Comparison of ENCODE assay signal across 8 cellular contexts in genomic region chr1:228736844-228737415, GRCh38. TPM values are rescaled to one million over a fixed set of nuclear protein-coding genes. Genes with fewer than 3 reads are reported as not detected.
DNase-seq lines count a peak whose midpoint lies in the region; ATAC-seq and TF ChIP-seq lines count a peak whose summit lies in the region.

No MANE protein-coding gene starts in this region.

- CTCF ChIA-PET in CD4-positive, alpha-beta T cell (lab: Charles Lee): interaction anchor here (1.3 to 1.5 kb wide), 3 partner anchors 490 to 518 kb away, joined by 3 to 4 read pairs (median 4); no protein-coding TSS in a partner anchor
- CTCF ChIA-PET in T-cell (lab: Charles Lee): interaction anchor here in 1 of 2 donors (0.5 to 4.2 kb wide), 4 partner anchors 16 to 765 kb away, joined by 4 to 28 read pairs (median 12); no protein-coding TSS in a partner anchor

- DNase-seq in CD4-positive, alpha-beta T cell: no peak
- DNase-seq in T-cell (no peak), right cardiac atrium (no peak), prostate gland (ENCODE audit: low spot score) (no peak), C1 segment of cervical spinal cord (lab: John Stamatoyannopoulos, UW) (no peak), mesendoderm (no peak)

- H3K27me3 Mint-ChIP-seq in CD4-positive, alpha-beta T cell: no peaks in the 10 kb centered on the region
- peaks cover 2 to 6% of the 10 kb centered on the region in 2 donors for H3K27me3 Mint-ChIP-seq in T-cell

- peak overlapping the region; percentile 79 for H3K4me3 ChIP-seq in right cardiac atrium (ENCODE audit: low read length)
- H3K4me3 ChIP-seq in prostate gland: peak overlapping the region; percentile 83 to 90
- H3K4me3 ChIP-seq in mesendoderm (ENCODE audit: low read length): no peak overlapping the region

- H3K4me2 ChIP-seq in mesendoderm (ENCODE audit: low read length): no peak overlapping the region

- H3K27me3 ChIP-seq in CD4-positive, alpha-beta T cell (ENCODE audit: control insufficient read depth, insufficient read depth, low read length): no peaks in the 10 kb centered on the region
- H3K27me3 ChIP-seq in right cardiac atrium (ENCODE audit: control insufficient read depth, insufficient read depth) (no peaks in the 10 kb centered on the region), prostate gland (replicated peaks; ENCODE audit: insufficient read depth) (no peaks in the 10 kb centered on the region), mesendoderm (ENCODE audit: insufficient read depth, low read length, poor library complexity) (no peaks in the 10 kb centered on the region)

- no peak overlapping the region for H3K9ac ChIP-seq in mesendoderm (ENCODE audit: low read length)

- H2BK120ac ChIP-seq in mesendoderm (ENCODE audit: low read depth, low read length): no peak overlapping the region

- H4K5ac ChIP-seq in mesendoderm (ENCODE audit: low read length): no peak overlapping the region

- WGBS in right cardiac atrium: 43% methylated on average over 4 of the region's 4 CpGs
- WGBS in prostate gland: 46% methylated on average over 4 of the region's 4 CpGs
- no CpG with 5 or more reads among the region's 4 CpGs for WGBS in mesendoderm (ENCODE audit: extremely low coverage, insufficient coverage, low lambda C conversion rate)

- peaks cover 2% of the 10 kb centered on the region for H3K4me1 ChIP-seq in right cardiac atrium (ENCODE audit: control insufficient read depth, insufficient read depth, low read length)
- H3K4me1 ChIP-seq in prostate gland (replicated peaks): peaks cover 3% of the 10 kb centered on the region
- H3K4me1 ChIP-seq in mesendoderm (ENCODE audit: control insufficient read depth, low read depth, low read length): no peaks in the 10 kb centered on the region

- no peaks in the 10 kb centered on the region for H3K79me2 ChIP-seq in mesendoderm (ENCODE audit: control insufficient read depth, insufficient read depth, low read length)

- no peak overlapping the region for H4K8ac ChIP-seq in mesendoderm (ENCODE audit: low read depth, low read length)

- H3K27ac Mint-ChIP-seq in CD4-positive, alpha-beta T cell: peak overlapping the region; percentile 81
- peak overlapping the region; percentile 63 to 81 for H3K27ac Mint-ChIP-seq in T-cell

- ATAC-seq in CD4-positive, alpha-beta T cell (ENCODE audit: poor library complexity): no peak
- ATAC-seq in T-cell (replicated peaks in 1 of 4) (no peak), right cardiac atrium (no peak), HG02763 (IDR thresholded peaks at IDR 0.05; ENCODE audit: unreplicated experiment) (no peak), GM18861 (IDR thresholded peaks at IDR 0.05; ENCODE audit: unreplicated experiment) (no peak)

- peaks cover 3% of the 10 kb centered on the region for H3K36me3 Mint-ChIP-seq in CD4-positive, alpha-beta T cell (ENCODE audit: low read depth)
- peaks cover 8% of the 10 kb centered on the region for H3K36me3 Mint-ChIP-seq in T-cell

- H3K27ac ChIP-seq in CD4-positive, alpha-beta T cell (ENCODE audit: low read depth, low read length): no peak overlapping the region
- H3K27ac ChIP-seq in right cardiac atrium (ENCODE audit: low read length): peak overlapping the region; percentile 42
- H3K27ac ChIP-seq in prostate gland: peak overlapping the region; percentile 90 to 94
- no peak overlapping the region for H3K27ac ChIP-seq in mesendoderm (ENCODE audit: low read depth, low read length)

- H3K18ac ChIP-seq in mesendoderm (ENCODE audit: low read length): no peak overlapping the region

- TF ChIP-seq CTCF in CD4-positive, alpha-beta T cell (IDR thresholded peaks at IDR 0.05): no peak
- TF ChIP-seq CTCF in prostate gland (IDR thresholded peaks at IDR 0.05): no peak

- H3K36me3 ChIP-seq in prostate gland (no peaks in the 10 kb centered on the region), mesendoderm (ENCODE audit: control insufficient read depth, insufficient read depth, low read length) (no peaks in the 10 kb centered on the region)

- no peaks in the 10 kb centered on the region for H3K9me3 Mint-ChIP-seq in CD4-positive, alpha-beta T cell
- no peaks in the 10 kb centered on the region for H3K9me3 Mint-ChIP-seq in T-cell

- H3K4me1 Mint-ChIP-seq in CD4-positive, alpha-beta T cell (ENCODE audit: low read depth): peaks cover 34% of the 10 kb centered on the region
- H3K4me1 Mint-ChIP-seq in T-cell: peaks cover 26 to 27% (median 26%) of the 10 kb centered on the region in 3 donors

- H3K56ac ChIP-seq in mesendoderm (ENCODE audit: low read length): no peak overlapping the region

- intact Hi-C loops in CD4-positive, alpha-beta T cell (cut with DNase I, micrococcal nuclease): no loop called here
- intact Hi-C loops in right cardiac atrium (cut with DNase I) (loop anchor here (5.0 to 10.0 kb wide), 6 partner anchors 115 to 490 kb away; no protein-coding TSS in a partner anchor), prostate gland (cut with DNase I) (loop anchor here (5.0 kb wide), 2 partner anchors 280 to 380 kb away; no protein-coding TSS in a partner anchor)

- POLR2A ChIA-PET in CD4-positive, alpha-beta T cell (lab: Charles Lee): interaction anchor here (1.1 to 2.9 kb wide), 4 partner anchors 393 to 518 kb away, joined by 4 to 34 read pairs (median 10); no protein-coding TSS in a partner anchor
- POLR2A ChIA-PET in T-cell (lab: Charles Lee): no interaction called here

- no peak overlapping the region for H2BK5ac ChIP-seq in mesendoderm (ENCODE audit: low read length)

- H3K9me3 ChIP-seq in CD4-positive, alpha-beta T cell (ENCODE audit: control insufficient read depth, low read length): no peaks in the 10 kb centered on the region
- H3K9me3 ChIP-seq in right cardiac atrium (ENCODE audit: control insufficient read depth, low read length) (no peaks in the 10 kb centered on the region), prostate gland (no peaks in the 10 kb centered on the region)

- H2AK5ac ChIP-seq in mesendoderm (ENCODE audit: low read length): no peak overlapping the region

- no peaks in the 10 kb centered on the region for H3K79me1 ChIP-seq in mesendoderm (ENCODE audit: low read length)

- H3K4me3 Mint-ChIP-seq in CD4-positive, alpha-beta T cell: peak overlapping the region; percentile 92
- H3K4me3 Mint-ChIP-seq in T-cell: peak overlapping the region; percentile 85 to 90 (median 86)

- no peak overlapping the region for H2BK15ac ChIP-seq in mesendoderm (replicated peaks; ENCODE audit: low read depth)

- H3K4ac ChIP-seq in mesendoderm (ENCODE audit: low read depth, low read length): no peak overlapping the region

- no peak overlapping the region for H3K23ac ChIP-seq in mesendoderm (ENCODE audit: low read length)

- no peak for TF ChIP-seq POLR2A in prostate gland (IDR thresholded peaks at IDR 0.05)

RNA-seq across cellular contexts. Expression of gene RHOU, which starts 1.7 kb away (rescaled TPM):
- total RNA-seq in CD4-positive, alpha-beta T cell: 1 to 10 TPM; 1.2 TPM
- total RNA-seq in T-cell (1 to 10 TPM; 1.5 to 2.3 (median 1.8) TPM), right cardiac atrium (10 to 100 TPM in 3 of 4 donors, 1 to 10 TPM in 1; 8.1 to 15.1 (median 12.6) TPM), prostate gland (10 to 100 TPM; 39.6 to 75.9 TPM)
- polyA plus RNA-seq in right cardiac atrium: 5.2 TPM
- 4.1 TPM for polyA plus RNA-seq in mesendoderm (2013, experiment 1 of 2)
- 4.4 TPM for polyA plus RNA-seq in mesendoderm (2013, experiment 2 of 2)

Comparison
In these comparisons a context has a peak if more than half of its experiments do, and no peak if none do; other contexts are left out.
1. H3K27ac ChIP-seq: peak in right cardiac atrium (single experiment) and prostate gland (2 of 2); none in CD4-positive, alpha-beta T cell (single experiment) and mesendoderm (single experiment).
2. intact Hi-C loops: an anchor here in right cardiac atrium (5.0 to 10.0 kb wide) and prostate gland (5.0 kb wide); none called in CD4-positive, alpha-beta T cell.